2 cellular contexts compared by ENCODE assay signal in the genomic region with DNA sequence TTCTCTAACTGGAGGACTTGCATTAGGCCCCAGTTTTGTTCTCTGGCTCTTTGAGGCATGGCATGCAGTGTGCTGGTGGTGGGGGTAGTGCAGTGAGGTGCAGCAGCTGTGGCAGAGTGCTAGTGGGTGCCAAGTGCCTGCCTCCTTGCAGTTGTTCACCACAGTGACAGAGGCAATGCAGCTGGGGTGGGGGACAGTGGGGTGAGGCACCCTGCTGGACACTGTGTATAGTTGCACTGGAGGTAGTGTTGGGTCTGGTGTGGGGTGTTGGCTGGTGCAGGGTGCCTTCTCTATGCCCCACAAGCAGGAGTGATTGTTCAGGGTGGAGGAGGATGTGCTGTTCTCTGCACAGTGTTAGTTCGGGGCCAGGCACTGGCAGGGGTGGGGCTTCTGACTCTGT.
TF ChIP-seq lines count a peak whose summit lies in the region.

No MANE protein-coding gene starts in this region.

TF ChIP-seq in HCT116, 20 proteins besides CTCF, POLR2A, EP300 and RAD21:
- TF ChIP-seq SRF (IDR thresholded peaks at IDR 0.05; ENCODE audit: low read depth), result no peak
- TF ChIP-seq, protein P1, sequence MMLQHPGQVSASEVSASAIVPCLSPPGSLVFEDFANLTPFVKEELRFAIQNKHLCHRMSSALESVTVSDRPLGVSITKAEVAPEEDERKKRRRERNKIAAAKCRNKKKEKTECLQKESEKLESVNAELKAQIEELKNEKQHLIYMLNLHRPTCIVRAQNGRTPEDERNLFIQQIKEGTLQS (IDR thresholded peaks at IDR 0.05), result no peak

TF ChIP-seq in GM12878, 131 proteins besides CTCF, POLR2A, EP300 and RAD21:
- TF ChIP-seq, protein P2, sequence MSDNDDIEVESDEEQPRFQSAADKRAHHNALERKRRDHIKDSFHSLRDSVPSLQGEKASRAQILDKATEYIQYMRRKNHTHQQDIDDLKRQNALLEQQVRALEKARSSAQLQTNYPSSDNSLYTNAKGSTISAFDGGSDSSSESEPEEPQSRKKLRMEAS (IDR thresholded peaks at IDR 0.05; ENCODE audit: low read depth, low read length), result no peak
- TF ChIP-seq CBX5 (IDR thresholded peaks at IDR 0.05; ENCODE audit: low read depth) (no peak), SRF (IDR thresholded peaks at IDR 0.05; ENCODE audit: low read depth in 2 of 2, low read length in 2 of 2) (no peak), NBN (IDR thresholded peaks at IDR 0.05) (no peak), ETV6 (conservative IDR thresholded peaks at IDR 0.05 in 1 of 2, IDR thresholded peaks at IDR 0.05 in 1 of 2; ENCODE audit: borderline replicate concordance in 1 of 2, low read depth in 1 of 2) (no peak), BCL11A (IDR thresholded peaks at IDR 0.05; ENCODE audit: low read depth, low read length) (no peak), DPF2 (IDR thresholded peaks at IDR 0.05) (no peak), POLR2AphosphoS2 (IDR thresholded peaks at IDR 0.05; ENCODE audit: low read depth, low read length) (no peak), TCF7 (IDR thresholded peaks at IDR 0.05; ENCODE audit: borderline replicate concordance) (no peak), TAF1 (IDR thresholded peaks at IDR 0.05; ENCODE audit: borderline replicate concordance, low read depth, low read length) (no peak), YY1 (IDR thresholded peaks at IDR 0.05; ENCODE audit: low read depth, low read length) (no peak), ZZZ3 (IDR thresholded peaks at IDR 0.05; ENCODE audit: control insufficient read depth, insufficient read length, low read depth) (no peak), RBBP5 (conservative IDR thresholded peaks at IDR 0.05) (no peak)
- TF ChIP-seq, protein P3, sequence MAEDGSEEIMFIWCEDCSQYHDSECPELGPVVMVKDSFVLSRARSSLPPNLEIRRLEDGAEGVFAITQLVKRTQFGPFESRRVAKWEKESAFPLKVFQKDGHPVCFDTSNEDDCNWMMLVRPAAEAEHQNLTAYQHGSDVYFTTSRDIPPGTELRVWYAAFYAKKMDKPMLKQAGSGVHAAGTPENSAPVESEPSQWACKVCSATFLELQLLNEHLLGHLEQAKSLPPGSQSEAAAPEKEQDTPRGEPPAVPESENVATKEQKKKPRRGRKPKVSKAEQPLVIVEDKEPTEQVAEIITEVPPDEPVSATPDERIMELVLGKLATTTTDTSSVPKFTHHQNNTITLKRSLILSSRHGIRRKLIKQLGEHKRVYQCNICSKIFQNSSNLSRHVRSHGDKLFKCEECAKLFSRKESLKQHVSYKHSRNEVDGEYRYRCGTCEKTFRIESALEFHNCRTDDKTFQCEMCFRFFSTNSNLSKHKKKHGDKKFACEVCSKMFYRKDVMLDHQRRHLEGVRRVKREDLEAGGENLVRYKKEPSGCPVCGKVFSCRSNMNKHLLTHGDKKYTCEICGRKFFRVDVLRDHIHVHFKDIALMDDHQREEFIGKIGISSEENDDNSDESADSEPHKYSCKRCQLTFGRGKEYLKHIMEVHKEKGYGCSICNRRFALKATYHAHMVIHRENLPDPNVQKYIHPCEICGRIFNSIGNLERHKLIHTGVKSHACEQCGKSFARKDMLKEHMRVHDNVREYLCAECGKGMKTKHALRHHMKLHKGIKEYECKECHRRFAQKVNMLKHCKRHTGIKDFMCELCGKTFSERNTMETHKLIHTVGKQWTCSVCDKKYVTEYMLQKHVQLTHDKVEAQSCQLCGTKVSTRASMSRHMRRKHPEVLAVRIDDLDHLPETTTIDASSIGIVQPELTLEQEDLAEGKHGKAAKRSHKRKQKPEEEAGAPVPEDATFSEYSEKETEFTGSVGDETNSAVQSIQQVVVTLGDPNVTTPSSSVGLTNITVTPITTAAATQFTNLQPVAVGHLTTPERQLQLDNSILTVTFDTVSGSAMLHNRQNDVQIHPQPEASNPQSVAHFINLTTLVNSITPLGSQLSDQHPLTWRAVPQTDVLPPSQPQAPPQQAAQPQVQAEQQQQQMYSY (CRISPR knock-in tag; IDR thresholded peaks at IDR 0.05), result no peak
- TF ChIP-seq, protein P4, sequence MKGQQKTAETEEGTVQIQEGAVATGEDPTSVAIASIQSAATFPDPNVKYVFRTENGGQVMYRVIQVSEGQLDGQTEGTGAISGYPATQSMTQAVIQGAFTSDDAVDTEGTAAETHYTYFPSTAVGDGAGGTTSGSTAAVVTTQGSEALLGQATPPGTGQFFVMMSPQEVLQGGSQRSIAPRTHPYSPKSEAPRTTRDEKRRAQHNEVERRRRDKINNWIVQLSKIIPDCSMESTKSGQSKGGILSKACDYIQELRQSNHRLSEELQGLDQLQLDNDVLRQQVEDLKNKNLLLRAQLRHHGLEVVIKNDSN (IDR thresholded peaks at IDR 0.05; ENCODE audit: borderline replicate concordance, extremely low read length, insufficient read depth, low read depth, low read length), result no peak
- TF ChIP-seq, protein P5, sequence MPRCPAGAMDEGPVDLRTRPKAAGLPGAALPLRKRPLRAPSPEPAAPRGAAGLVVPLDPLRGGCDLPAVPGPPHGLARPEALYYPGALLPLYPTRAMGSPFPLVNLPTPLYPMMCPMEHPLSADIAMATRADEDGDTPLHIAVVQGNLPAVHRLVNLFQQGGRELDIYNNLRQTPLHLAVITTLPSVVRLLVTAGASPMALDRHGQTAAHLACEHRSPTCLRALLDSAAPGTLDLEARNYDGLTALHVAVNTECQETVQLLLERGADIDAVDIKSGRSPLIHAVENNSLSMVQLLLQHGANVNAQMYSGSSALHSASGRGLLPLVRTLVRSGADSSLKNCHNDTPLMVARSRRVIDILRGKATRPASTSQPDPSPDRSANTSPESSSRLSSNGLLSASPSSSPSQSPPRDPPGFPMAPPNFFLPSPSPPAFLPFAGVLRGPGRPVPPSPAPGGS (IDR thresholded peaks at IDR 0.05; ENCODE audit: borderline replicate concordance, insufficient read depth, low read depth, low read length, poor library complexity, severe bottlenecking), result no peak
- TF ChIP-seq, protein P6, sequence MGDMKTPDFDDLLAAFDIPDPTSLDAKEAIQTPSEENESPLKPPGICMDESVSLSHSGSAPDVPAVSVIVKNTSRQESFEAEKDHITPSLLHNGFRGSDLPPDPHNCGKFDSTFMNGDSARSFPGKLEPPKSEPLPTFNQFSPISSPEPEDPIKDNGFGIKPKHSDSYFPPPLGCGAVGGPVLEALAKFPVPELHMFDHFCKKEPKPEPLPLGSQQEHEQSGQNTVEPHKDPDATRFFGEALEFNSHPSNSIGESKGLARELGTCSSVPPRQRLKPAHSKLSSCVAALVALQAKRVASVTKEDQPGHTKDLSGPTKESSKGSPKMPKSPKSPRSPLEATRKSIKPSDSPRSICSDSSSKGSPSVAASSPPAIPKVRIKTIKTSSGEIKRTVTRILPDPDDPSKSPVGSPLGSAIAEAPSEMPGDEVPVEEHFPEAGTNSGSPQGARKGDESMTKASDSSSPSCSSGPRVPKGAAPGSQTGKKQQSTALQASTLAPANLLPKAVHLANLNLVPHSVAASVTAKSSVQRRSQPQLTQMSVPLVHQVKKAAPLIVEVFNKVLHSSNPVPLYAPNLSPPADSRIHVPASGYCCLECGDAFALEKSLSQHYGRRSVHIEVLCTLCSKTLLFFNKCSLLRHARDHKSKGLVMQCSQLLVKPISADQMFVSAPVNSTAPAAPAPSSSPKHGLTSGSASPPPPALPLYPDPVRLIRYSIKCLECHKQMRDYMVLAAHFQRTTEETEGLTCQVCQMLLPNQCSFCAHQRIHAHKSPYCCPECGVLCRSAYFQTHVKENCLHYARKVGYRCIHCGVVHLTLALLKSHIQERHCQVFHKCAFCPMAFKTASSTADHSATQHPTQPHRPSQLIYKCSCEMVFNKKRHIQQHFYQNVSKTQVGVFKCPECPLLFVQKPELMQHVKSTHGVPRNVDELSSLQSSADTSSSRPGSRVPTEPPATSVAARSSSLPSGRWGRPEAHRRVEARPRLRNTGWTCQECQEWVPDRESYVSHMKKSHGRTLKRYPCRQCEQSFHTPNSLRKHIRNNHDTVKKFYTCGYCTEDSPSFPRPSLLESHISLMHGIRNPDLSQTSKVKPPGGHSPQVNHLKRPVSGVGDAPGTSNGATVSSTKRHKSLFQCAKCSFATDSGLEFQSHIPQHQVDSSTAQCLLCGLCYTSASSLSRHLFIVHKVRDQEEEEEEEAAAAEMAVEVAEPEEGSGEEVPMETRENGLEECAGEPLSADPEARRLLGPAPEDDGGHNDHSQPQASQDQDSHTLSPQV (IDR thresholded peaks at IDR 0.05), result no peak
- TF ChIP-seq, protein P7, sequence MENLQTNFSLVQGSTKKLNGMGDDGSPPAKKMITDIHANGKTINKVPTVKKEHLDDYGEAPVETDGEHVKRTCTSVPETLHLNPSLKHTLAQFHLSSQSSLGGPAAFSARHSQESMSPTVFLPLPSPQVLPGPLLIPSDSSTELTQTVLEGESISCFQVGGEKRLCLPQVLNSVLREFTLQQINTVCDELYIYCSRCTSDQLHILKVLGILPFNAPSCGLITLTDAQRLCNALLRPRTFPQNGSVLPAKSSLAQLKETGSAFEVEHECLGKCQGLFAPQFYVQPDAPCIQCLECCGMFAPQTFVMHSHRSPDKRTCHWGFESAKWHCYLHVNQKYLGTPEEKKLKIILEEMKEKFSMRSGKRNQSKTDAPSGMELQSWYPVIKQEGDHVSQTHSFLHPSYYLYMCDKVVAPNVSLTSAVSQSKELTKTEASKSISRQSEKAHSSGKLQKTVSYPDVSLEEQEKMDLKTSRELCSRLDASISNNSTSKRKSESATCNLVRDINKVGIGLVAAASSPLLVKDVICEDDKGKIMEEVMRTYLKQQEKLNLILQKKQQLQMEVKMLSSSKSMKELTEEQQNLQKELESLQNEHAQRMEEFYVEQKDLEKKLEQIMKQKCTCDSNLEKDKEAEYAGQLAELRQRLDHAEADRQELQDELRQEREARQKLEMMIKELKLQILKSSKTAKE (IDR thresholded peaks at IDR 0.05; ENCODE audit: low read depth, poor library complexity, severe bottlenecking), result no peak
